In genomic region chr9:91179237-91180138, GRCh38 we compare ENCODE assay signal across 14 cellular contexts.
DNase-seq lines count a peak whose midpoint lies in the region; ATAC-seq, FAIRE-seq and TF ChIP-seq lines count a peak whose summit lies in the region.
"Had no signal": no experiment of that assay in that cellular context is flagged by ENCODE, and none has a peak within 500 bp of the region (broad histone marks: within the 10 kb centered on the region; RNA-seq: fewer than 3 reads in every experiment).

No MANE protein-coding gene starts in this region.

- no peaks in the 10 kb centered on the region for H3K27me3 Mint-ChIP-seq in osteocyte (ENCODE audit: unreplicated experiment)

- no peaks in the 10 kb centered on the region for H3K27me3 ChIP-seq in bronchial epithelial cell (ENCODE audit: control insufficient read depth, insufficient read depth, low read length)
- H3K27me3 ChIP-seq: upper lobe of left lung had no signal

- no peaks in the 10 kb centered on the region for H3K9me3 Mint-ChIP-seq in osteocyte (ENCODE audit: unreplicated experiment)
- H3K9me3 Mint-ChIP-seq: memory B cell had no signal

- peak; percentile 28 for FAIRE-seq in bronchial epithelial cell (lab: Jason Lieb, UNC)
- FAIRE-seq: GM18507, HepG2 had no signal

- H3K27ac Mint-ChIP-seq in osteocyte (ENCODE audit: unreplicated experiment): no peak overlapping the region
- H3K27ac Mint-ChIP-seq: memory B cell had no signal

- H3K4me3 ChIP-seq in bronchial epithelial cell (ENCODE audit: low read depth, low read length): no peak overlapping the region
- H3K4me3 ChIP-seq: psoas muscle, upper lobe of left lung had no signal

- no peak for TF ChIP-seq CTCF in bronchial epithelial cell (IDR thresholded peaks at IDR 0.05; ENCODE audit: insufficient read depth, low read length, severe bottlenecking)
- no peak for TF ChIP-seq CTCF in osteocyte (IDR thresholded peaks at IDR 0.05)

- ATAC-seq in HG02938 (IDR thresholded peaks at IDR 0.05; ENCODE audit: unreplicated experiment): no peak
- no peak for ATAC-seq in GM18861 (IDR thresholded peaks at IDR 0.05; ENCODE audit: unreplicated experiment)

- H3K4me1 Mint-ChIP-seq in osteocyte (ENCODE audit: unreplicated experiment): no peaks in the 10 kb centered on the region

- H3K4me3 Mint-ChIP-seq in osteocyte (ENCODE audit: unreplicated experiment): no peak overlapping the region
- H3K4me3 Mint-ChIP-seq: memory B cell had no signal

- no peaks in the 10 kb centered on the region for H3K36me3 Mint-ChIP-seq in osteocyte (ENCODE audit: unreplicated experiment)

- peak; percentile 93 for DNase-seq in EL
- DNase-seq in M059J (ENCODE audit: low read depth): peak; percentile 69
- DNase-seq in bronchial epithelial cell (ENCODE audit: low read depth): no peak
- DNase-seq in osteocyte (ENCODE audit: extremely low spot score, unreplicated experiment): peak; percentile 76
- no peak for DNase-seq in NCI-H510A treated with DMSO at 0.1 percent for 48 hours (lab: John Stamatoyannopoulos, UW)
- DNase-seq in cerebellar nuclear complex (lab: John Stamatoyannopoulos, UW): no peak
- DNase-seq: NCI-H2029 treated with DMSO at 0.1 percent for 48 hours, psoas muscle had no signal

- H3K36me3 ChIP-seq in bronchial epithelial cell (ENCODE audit: control insufficient read depth, insufficient read depth, low read length): no peaks in the 10 kb centered on the region
- H3K36me3 ChIP-seq: upper lobe of left lung had no signal

Comparison
In these comparisons a context has a peak if more than half of its experiments do, and no peak if none do; other contexts are left out.
1. DNase-seq: peak in EL (single experiment), M059J (single experiment) and osteocyte (single experiment); none in bronchial epithelial cell (single experiment), NCI-H510A treated with DMSO at 0.1 percent for 48 hours (single experiment) and cerebellar nuclear complex (0 of 2).